Comparison of ENCODE assay signal across 27 cellular contexts in genomic region chr10:18737236-18737635, GRCh38.
DNase-seq lines count a peak whose midpoint lies in the region; ATAC-seq and TF ChIP-seq lines count a peak whose summit lies in the region.
"Had no signal": no experiment of that assay in that cellular context is flagged by ENCODE, and none has a peak within 500 bp of the region (broad histone marks: within the 10 kb centered on the region; RNA-seq: fewer than 3 reads in every experiment).

No MANE protein-coding gene starts in this region.

- peak overlapping the region; percentile 6; the same call in 1 of the 2 replicates for H3K27ac Mint-ChIP-seq in HFFc6
- H3K27ac Mint-ChIP-seq: activated B cell treated with CpG ODN at 0.5 μM for 24 hours; activated naive CD4-positive, alpha-beta T cell treated with anti-CD3 and anti-CD28 coated beads for 36 hours; immature natural killer cell; natural killer cell treated with Interleukin-12 subunit alpha and Interleukin-12 subunit beta and Interleukin-15 and Interleukin-18, amount 100 ng/mL, for 72 hours had no signal

- H3K4me3 Mint-ChIP-seq in HFFc6: no peak overlapping the region
- H3K4me3 Mint-ChIP-seq: activated B cell treated with CpG ODN at 0.5 μM for 24 hours; activated naive CD4-positive, alpha-beta T cell treated with anti-CD3 and anti-CD28 coated beads for 36 hours; immature natural killer cell; natural killer cell treated with Interleukin-12 subunit alpha and Interleukin-12 subunit beta and Interleukin-15 and Interleukin-18, amount 100 ng/mL, for 72 hours had no signal

- TF ChIP-seq CTCF in AG10803 (conservative IDR thresholded peaks at IDR 0.05; ENCODE audit: low read length) (no peak), HFFc6 (IDR thresholded peaks at IDR 0.05) (no peak)

- H3K4me1 Mint-ChIP-seq in HFFc6 (ENCODE audit: low read depth): peaks cover 14% of the 10 kb centered on the region
- H3K4me1 Mint-ChIP-seq: activated B cell treated with CpG ODN at 0.5 μM for 24 hours, immature natural killer cell had no signal

- DNase-seq in AG10803 (ENCODE audit: low read depth) (peak; percentile 81), HFFc6 (peak; percentile 16), amniotic epithelial cell (ENCODE audit: low read depth) (peak; percentile 63), iris pigment epithelial cell (ENCODE audit: low read depth) (peak; percentile 22), MV-4-11 (lab: John Stamatoyannopoulos, UW) (no peak), hippocampal formation (lab: John Stamatoyannopoulos, UW) (no peak), UCSD-AML1 (lab: John Stamatoyannopoulos, UW; ENCODE audit: unreplicated experiment) (no peak)
- DNase-seq: ACHN; activated B cell treated with CpG ODN at 0.5 μM for 24 hours; activated naive CD4-positive, alpha-beta T cell treated with anti-CD3 and anti-CD28 coated beads for 36 hours; anterior cingulate cortex; Calu3; caudate nucleus; dorsolateral prefrontal cortex; immature natural killer cell; left ventricle myocardium superior; NCI-H1105 treated with DMSO at 0.1 percent for 48 hours; NCI-H2029 treated with DMSO at 0.1 percent for 48 hours; NCI-H2227 treated with DMSO at 0.1 percent for 48 hours; NCI-H82; stimulated activated CD4-positive, alpha-beta T cell treated with anti-CD3 and anti-CD28 coated beads, Interleukin-4, amount 100 ng/mL, for 24 hours; stimulated activated naive CD4-positive, alpha-beta T cell had no signal

- no peaks in the 10 kb centered on the region for H3K9me3 Mint-ChIP-seq in HFFc6

- no peaks in the 10 kb centered on the region for H3K36me3 Mint-ChIP-seq in HFFc6 (ENCODE audit: low read depth)
- H3K36me3 Mint-ChIP-seq: immature natural killer cell; natural killer cell treated with Interleukin-12 subunit alpha and Interleukin-12 subunit beta and Interleukin-15 and Interleukin-18, amount 100 ng/mL, for 72 hours had no signal

- no peak for ATAC-seq in HG03442 (IDR thresholded peaks at IDR 0.05; ENCODE audit: unreplicated experiment)
- ATAC-seq: HepG2; left ventricle myocardium superior; natural killer cell treated with Interleukin-12 subunit alpha and Interleukin-12 subunit beta and Interleukin-15 and Interleukin-18, amount 100 ng/mL, for 72 hours had no signal

- no peak overlapping the region for H3K4me3 ChIP-seq in AG10803 (ENCODE audit: low read length)
- H3K4me3 ChIP-seq: dorsolateral prefrontal cortex, right atrium auricular region, thoracic aorta had no signal

- H3K27me3 Mint-ChIP-seq in HFFc6 (ENCODE audit: insufficient read depth): no peaks in the 10 kb centered on the region; the same call in 1 of the 2 replicates
- H3K27me3 Mint-ChIP-seq: activated B cell treated with CpG ODN at 0.5 μM for 24 hours; natural killer cell treated with Interleukin-12 subunit alpha and Interleukin-12 subunit beta and Interleukin-15 and Interleukin-18, amount 100 ng/mL, for 72 hours had no signal

Comparison
In these comparisons a context has a peak if more than half of its experiments do, and no peak if none do; other contexts are left out.
1. DNase-seq: peak in AG10803 (single experiment), HFFc6 (single experiment), amniotic epithelial cell (single experiment) and iris pigment epithelial cell (single experiment); none in MV-4-11 (single experiment), hippocampal formation (0 of 2) and UCSD-AML1 (single experiment).